In genomic region chr7:11742496-11742895, GRCh38 we compare ENCODE assay signal across 22 cellular contexts.
DNase-seq lines count a peak whose midpoint lies in the region; ATAC-seq and TF ChIP-seq lines count a peak whose summit lies in the region.
"Had no signal": no experiment of that assay in that cellular context is flagged by ENCODE, and none has a peak within 500 bp of the region (broad histone marks: within the 10 kb centered on the region; RNA-seq: fewer than 3 reads in every experiment).

No MANE protein-coding gene starts in this region.

- no peak overlapping the region for H3K4me3 Mint-ChIP-seq in glutamatergic neuron (ENCODE audit: unreplicated experiment)
- H3K4me3 Mint-ChIP-seq: activated CD4-positive, alpha-beta T cell treated with anti-CD3 and anti-CD28 coated beads, Interleukin-2, amount 10 ng/mL, durations not matched to agents 7 days and 5 days; activated naive CD4-positive, alpha-beta T cell treated with anti-CD3 and anti-CD28 coated beads, Interleukin-2, amount 10 ng/mL, durations not matched to agents 7 days and 5 days; naive B cell had no signal

- H3K27ac ChIP-seq in SJCRH30 (no peak overlapping the region), suprapubic skin (no peak overlapping the region)
- H3K27ac ChIP-seq: body of pancreas, coronary artery, epithelial cell of prostate, PC-9 had no signal

- DNase-seq in H4 (ENCODE audit: low spot score) = peak; percentile 34
- peak; percentile 10 to 99 (median 83) for DNase-seq in NCI-H1417 (lab: John Stamatoyannopoulos, UW)
- DNase-seq in SK-MEL-5 (ENCODE audit: low read depth, low spot score) = peak; percentile 14
- DNase-seq in glutamatergic neuron = no peak
- no peak for DNase-seq in SJCRH30
- DNase-seq in suprapubic skin (ENCODE audit: low spot score in 2 of 2) = no peak
- DNase-seq: activated CD4-positive, alpha-beta T cell treated with anti-CD3 and anti-CD28 coated beads, Interleukin-2, amount 10 ng/mL, durations not matched to agents 7 days and 5 days; activated naive CD4-positive, alpha-beta T cell treated with anti-CD3 and anti-CD28 coated beads, Interleukin-2, amount 10 ng/mL, durations not matched to agents 7 days and 5 days; body of pancreas; Caco-2; GDM1; IMR-90; mammary epithelial cell; MV-4-11; naive B cell; NCI-H510A treated with DMSO at 0.1 percent for 48 hours; PC-9; posterior cingulate gyrus had no signal

- TF ChIP-seq CTCF in glutamatergic neuron (IDR thresholded peaks at IDR 0.05; ENCODE audit: partially characterized antibody, unreplicated experiment) = no peak
- TF ChIP-seq CTCF in suprapubic skin (IDR thresholded peaks at IDR 0.05) = no peak

- no peaks in the 10 kb centered on the region for H3K9me3 ChIP-seq in SJCRH30 (replicated peaks)
- H3K9me3 ChIP-seq in suprapubic skin = no peaks in the 10 kb centered on the region
- H3K9me3 ChIP-seq: body of pancreas, Caco-2 had no signal

- no peaks in the 10 kb centered on the region for H3K27me3 Mint-ChIP-seq in glutamatergic neuron (ENCODE audit: unreplicated experiment)
- H3K27me3 Mint-ChIP-seq: activated CD4-positive, alpha-beta T cell treated with anti-CD3 and anti-CD28 coated beads, Interleukin-2, amount 10 ng/mL, durations not matched to agents 7 days and 5 days; activated naive CD4-positive, alpha-beta T cell treated with anti-CD3 and anti-CD28 coated beads, Interleukin-2, amount 10 ng/mL, durations not matched to agents 7 days and 5 days; naive B cell had no signal

- H3K4me1 ChIP-seq in SJCRH30 (no peaks in the 10 kb centered on the region), suprapubic skin (no peaks in the 10 kb centered on the region)
- H3K4me1 ChIP-seq: body of pancreas, Caco-2 had no signal

- no peak for TF ChIP-seq POLR2A in suprapubic skin (IDR thresholded peaks at IDR 0.05)

- no peak for TF ChIP-seq EP300 in suprapubic skin (IDR thresholded peaks at IDR 0.05)

- in situ Hi-C loops in SK-MEL-5 (cut with HindIII; ENCODE audit: low pct_unique_long_range_greater_than_20kb, low sequenced_read_pairs) = no loop called here

- no peak for ATAC-seq in GM18519 (IDR thresholded peaks at IDR 0.05; ENCODE audit: low FRiP score, unreplicated experiment)
- no peak for ATAC-seq in HG03159 (IDR thresholded peaks at IDR 0.05; ENCODE audit: unreplicated experiment)
- ATAC-seq: body of pancreas had no signal

- H3K27ac Mint-ChIP-seq in glutamatergic neuron (ENCODE audit: unreplicated experiment) = peak overlapping the region; percentile 40
- H3K27ac Mint-ChIP-seq: activated CD4-positive, alpha-beta T cell treated with anti-CD3 and anti-CD28 coated beads, Interleukin-2, amount 10 ng/mL, durations not matched to agents 7 days and 5 days; activated naive CD4-positive, alpha-beta T cell treated with anti-CD3 and anti-CD28 coated beads, Interleukin-2, amount 10 ng/mL, durations not matched to agents 7 days and 5 days; naive B cell had no signal

- H3K4me3 ChIP-seq in SJCRH30 = no peak overlapping the region
- no peak overlapping the region for H3K4me3 ChIP-seq in suprapubic skin
- H3K4me3 ChIP-seq: body of pancreas, coronary artery, PC-9 had no signal

- peaks cover 11% of the 10 kb centered on the region for H3K4me1 Mint-ChIP-seq in glutamatergic neuron (ENCODE audit: low read depth, unreplicated experiment)
- H3K4me1 Mint-ChIP-seq: activated CD4-positive, alpha-beta T cell treated with anti-CD3 and anti-CD28 coated beads, Interleukin-2, amount 10 ng/mL, durations not matched to agents 7 days and 5 days; activated naive CD4-positive, alpha-beta T cell treated with anti-CD3 and anti-CD28 coated beads, Interleukin-2, amount 10 ng/mL, durations not matched to agents 7 days and 5 days; naive B cell had no signal

- no peaks in the 10 kb centered on the region for H3K36me3 Mint-ChIP-seq in glutamatergic neuron (ENCODE audit: unreplicated experiment)
- H3K36me3 Mint-ChIP-seq: activated naive CD4-positive, alpha-beta T cell treated with anti-CD3 and anti-CD28 coated beads, Interleukin-2, amount 10 ng/mL, durations not matched to agents 7 days and 5 days; naive B cell had no signal

- peaks cover 6% of the 10 kb centered on the region for H3K9me3 Mint-ChIP-seq in glutamatergic neuron (ENCODE audit: unreplicated experiment)
- H3K9me3 Mint-ChIP-seq: activated CD4-positive, alpha-beta T cell treated with anti-CD3 and anti-CD28 coated beads, Interleukin-2, amount 10 ng/mL, durations not matched to agents 7 days and 5 days; activated naive CD4-positive, alpha-beta T cell treated with anti-CD3 and anti-CD28 coated beads, Interleukin-2, amount 10 ng/mL, durations not matched to agents 7 days and 5 days had no signal

- no peaks in the 10 kb centered on the region for H3K27me3 ChIP-seq in SJCRH30
- H3K27me3 ChIP-seq in suprapubic skin = no peaks in the 10 kb centered on the region
- H3K27me3 ChIP-seq: body of pancreas had no signal

- no peaks in the 10 kb centered on the region for H3K36me3 ChIP-seq in SJCRH30
- no peaks in the 10 kb centered on the region for H3K36me3 ChIP-seq in suprapubic skin

- WGBS in suprapubic skin = 14% methylated on average over 1 of the region's 1 CpG

Comparison
In these comparisons a context has a peak if more than half of its experiments do, and no peak if none do; other contexts are left out.
1. DNase-seq: peak in H4 (single experiment), NCI-H1417 (3 of 3) and SK-MEL-5 (single experiment); none in glutamatergic neuron (single experiment), SJCRH30 (0 of 2) and suprapubic skin (0 of 2).